15 cellular contexts compared by ENCODE assay signal in genomic region chr7:149220534-149220933, GRCh38. TPM values are rescaled to one million over a fixed set of nuclear protein-coding genes. Genes with fewer than 3 reads are reported as not detected.
DNase-seq lines count a peak whose midpoint lies in the region; ATAC-seq, FAIRE-seq and TF ChIP-seq lines count a peak whose summit lies in the region.
"Had no signal": no experiment of that assay in that cellular context is flagged by ENCODE, and none has a peak within 500 bp of the region (broad histone marks: within the 10 kb centered on the region; RNA-seq: fewer than 3 reads in every experiment).

No MANE protein-coding gene starts in this region.

- peaks cover 41% of the 10 kb centered on the region for H3K79me1 ChIP-seq in mesenchymal stem cell (replicated peaks; ENCODE audit: low read length, poor library complexity, severe bottlenecking)

- H2AK5ac ChIP-seq in mesenchymal stem cell (ENCODE audit: low read length, severe bottlenecking) = no peak overlapping the region

- H3K36me3 ChIP-seq in mesenchymal stem cell (ENCODE audit: control insufficient read depth in 1 of 2, insufficient read depth in 2 of 2, low read depth in 1 of 2, low read length in 2 of 2) = peaks cover 78 to 81% of the 10 kb centered on the region in 2 experiments

- no peak for TF ChIP-seq CTCF in D721Med (IDR thresholded peaks at IDR 0.05; ENCODE audit: insufficient read depth, missing control alignments)

- no peak overlapping the region for H3K23ac ChIP-seq in mesenchymal stem cell (ENCODE audit: low read length in 2 of 2)

- H3K27me3 ChIP-seq in mesenchymal stem cell (ENCODE audit: control insufficient read depth in 1 of 2, insufficient read depth in 1 of 2, low read length in 2 of 2) = no peaks in the 10 kb centered on the region
- H3K27me3 ChIP-seq: left lung had no signal

- no peak overlapping the region for H4K8ac ChIP-seq in mesenchymal stem cell (ENCODE audit: low read length)

- H3K14ac ChIP-seq in mesenchymal stem cell (ENCODE audit: low read length in 2 of 2) = no peak overlapping the region

- H2BK120ac ChIP-seq in mesenchymal stem cell (ENCODE audit: low read depth, low read length) = no peak overlapping the region

- H2BK15ac ChIP-seq in mesenchymal stem cell (ENCODE audit: low read depth, poor library complexity, severe bottlenecking) = no peak overlapping the region

- peak; percentile 78 for DNase-seq in COLO829 (ENCODE audit: low spot score)
- DNase-seq in M059J (ENCODE audit: low read depth) = peak; percentile 91
- peak; percentile 26 for DNase-seq in dedifferentiated amniotic fluid mesenchymal stem cell (ENCODE audit: extremely low spot score)
- peak; percentile 88 for DNase-seq in mesenchymal stem cell
- DNase-seq in KG1 (lab: John Stamatoyannopoulos, UW) = no peak
- no peak for DNase-seq in activated CD4-positive, alpha-beta T cell treated with anti-CD3 and anti-CD28 coated beads, Interleukin-2, amount 50 U/mL, for 4 hours
- DNase-seq in D721Med (ENCODE audit: insufficient read length, low spot score) = no peak
- DNase-seq: activated gamma-delta T cell; left lung; naive thymus-derived CD8-positive, alpha-beta T cell; NCI-H1105; NCI-H446 had no signal

- FAIRE-seq in D721Med (lab: Jason Lieb, UNC) = no peak
- FAIRE-seq: G401.6 had no signal

- no peak overlapping the region for H2AFZ ChIP-seq in mesenchymal stem cell (ENCODE audit: low read depth, low read length)

- H3K4me2 ChIP-seq in mesenchymal stem cell (ENCODE audit: low read length, poor library complexity, severe bottlenecking) = no peak overlapping the region

- no peak overlapping the region for H2BK5ac ChIP-seq in mesenchymal stem cell (ENCODE audit: low read depth, low read length, poor library complexity, severe bottlenecking)

- peak overlapping the region; percentile 39 for H3K27ac ChIP-seq in mesenchymal stem cell (ENCODE audit: low read length, poor library complexity, severe bottlenecking)
- H3K27ac ChIP-seq: left lung, thoracic aorta had no signal

- no peak for ATAC-seq in esophagus mucosa
- ATAC-seq: left lung; naive thymus-derived CD8-positive, alpha-beta T cell had no signal

- H3K4me3 ChIP-seq in mesenchymal stem cell (ENCODE audit: insufficient read depth in 1 of 2, low read depth in 1 of 2, low read length in 2 of 2) = no peak overlapping the region
- H3K4me3 ChIP-seq: left lung, thoracic aorta had no signal

- no peak overlapping the region for H2BK12ac ChIP-seq in mesenchymal stem cell (ENCODE audit: low read length in 2 of 2)

- no peak overlapping the region for H4K91ac ChIP-seq in mesenchymal stem cell (ENCODE audit: low read length)

- no peak overlapping the region for H3K4ac ChIP-seq in mesenchymal stem cell (ENCODE audit: low read depth in 1 of 2, low read length in 2 of 2)

- H3K9me3 ChIP-seq in mesenchymal stem cell (ENCODE audit: control insufficient read depth, low read length) = no peaks in the 10 kb centered on the region
- H3K9me3 ChIP-seq: left lung, thoracic aorta had no signal

- H3K18ac ChIP-seq in mesenchymal stem cell (ENCODE audit: low read depth in 1 of 2, low read length in 2 of 2) = no peak overlapping the region

- no peak overlapping the region for H3K9ac ChIP-seq in mesenchymal stem cell (ENCODE audit: low read length)

- peaks cover 11% of the 10 kb centered on the region for H3K4me1 ChIP-seq in mesenchymal stem cell (ENCODE audit: control insufficient read depth, insufficient read depth, low read depth, low read length)
- H3K4me1 ChIP-seq: left lung had no signal

- 66% methylated on average over 6 of the region's 6 CpGs for WGBS in mesenchymal stem cell

RNA-seq across cellular contexts. Expression of gene ZNF212, which starts 18.9 kb away (rescaled TPM):
- total RNA-seq in M059J (2014; rRNA removed; shearing (Covaris generic)) = 7.5 and 9.6 TPM in 2 replicates
- polyA plus RNA-seq in mesenchymal stem cell (2013, experiment 1 of 2) = 3.1 TPM
- polyA plus RNA-seq in mesenchymal stem cell (2013, experiment 2 of 2) = 2.8 TPM
- 7.5 TPM for total RNA-seq in esophagus mucosa

RNA-seq across cellular contexts. Expression of gene ZNF282, which starts 25.2 kb away (rescaled TPM):
- total RNA-seq in M059J (2014; rRNA removed; shearing (Covaris generic)) = 9.9 and 21.4 TPM in 2 replicates
- polyA plus RNA-seq in mesenchymal stem cell (2013, experiment 1 of 2) = 10.5 TPM
- 9.7 TPM for polyA plus RNA-seq in mesenchymal stem cell (2013, experiment 2 of 2)
- total RNA-seq in esophagus mucosa = 20.0 TPM

RNA-seq across cellular contexts. Expression of gene ZNF783, which starts 41.5 kb away (rescaled TPM):
- 3.1 and 6.9 TPM in 2 replicates for total RNA-seq in M059J (2014; rRNA removed; shearing (Covaris generic))
- polyA plus RNA-seq in mesenchymal stem cell (2013, experiment 1 of 2) = 3.7 TPM
- 3.5 TPM for polyA plus RNA-seq in mesenchymal stem cell (2013, experiment 2 of 2)
- 5.8 TPM for total RNA-seq in esophagus mucosa

Comparison
In these comparisons a context has a peak if more than half of its experiments do, and no peak if none do; other contexts are left out.
1. DNase-seq: peak in COLO829 (single experiment), M059J (single experiment), dedifferentiated amniotic fluid mesenchymal stem cell (single experiment) and mesenchymal stem cell (single experiment); none in KG1 (single experiment), activated CD4-positive, alpha-beta T cell treated with anti-CD3 and anti-CD28 coated beads, Interleukin-2, amount 50 U/mL, for 4 hours (0 of 2) and D721Med (single experiment).